Comparison of ENCODE assay signal across 1 cellular context in the genomic region with DNA sequence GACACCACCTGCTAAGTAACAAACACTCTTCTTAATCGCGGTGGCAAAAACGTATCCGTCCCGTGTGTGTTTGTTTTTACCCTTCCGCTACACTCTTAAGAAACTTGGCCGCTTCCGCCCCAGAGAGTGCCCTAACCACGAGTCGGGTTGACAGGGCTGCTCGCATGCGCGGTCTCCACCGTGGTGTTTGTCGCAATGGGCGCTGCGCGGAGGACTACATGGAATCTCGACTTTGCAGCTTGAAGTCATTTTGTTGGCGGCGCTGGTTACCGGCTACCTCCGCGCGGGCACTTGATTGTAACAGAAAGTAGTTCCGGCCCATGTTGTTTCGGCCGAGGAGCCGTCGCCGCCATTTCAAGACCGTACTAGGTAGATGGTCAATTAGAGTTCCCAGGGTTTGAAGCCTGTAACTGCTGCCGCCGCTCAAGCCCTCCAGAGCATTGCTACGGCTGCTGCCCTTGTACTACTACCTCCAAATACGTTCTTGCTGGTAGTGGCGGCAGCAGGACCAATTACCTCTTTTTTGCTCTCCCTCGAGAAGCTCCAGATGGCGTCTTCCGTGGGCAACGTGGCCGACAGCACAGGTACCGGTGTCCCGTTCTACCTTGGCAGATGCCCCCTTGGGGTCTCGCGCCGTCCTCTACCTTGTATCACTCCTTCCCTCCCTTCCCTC.
TF ChIP-seq lines count a peak whose summit lies in the region.

TSS of gene OGT (plus strand) at position 352 of the 673 bp plus-strand sequence. CDS start at position 548, 196 bp downstream.

TF ChIP-seq in HepG2, 621 proteins besides CTCF, POLR2A, EP300 and RAD21 (continued from another document and continues in another):
- TF ChIP-seq, protein P1, sequence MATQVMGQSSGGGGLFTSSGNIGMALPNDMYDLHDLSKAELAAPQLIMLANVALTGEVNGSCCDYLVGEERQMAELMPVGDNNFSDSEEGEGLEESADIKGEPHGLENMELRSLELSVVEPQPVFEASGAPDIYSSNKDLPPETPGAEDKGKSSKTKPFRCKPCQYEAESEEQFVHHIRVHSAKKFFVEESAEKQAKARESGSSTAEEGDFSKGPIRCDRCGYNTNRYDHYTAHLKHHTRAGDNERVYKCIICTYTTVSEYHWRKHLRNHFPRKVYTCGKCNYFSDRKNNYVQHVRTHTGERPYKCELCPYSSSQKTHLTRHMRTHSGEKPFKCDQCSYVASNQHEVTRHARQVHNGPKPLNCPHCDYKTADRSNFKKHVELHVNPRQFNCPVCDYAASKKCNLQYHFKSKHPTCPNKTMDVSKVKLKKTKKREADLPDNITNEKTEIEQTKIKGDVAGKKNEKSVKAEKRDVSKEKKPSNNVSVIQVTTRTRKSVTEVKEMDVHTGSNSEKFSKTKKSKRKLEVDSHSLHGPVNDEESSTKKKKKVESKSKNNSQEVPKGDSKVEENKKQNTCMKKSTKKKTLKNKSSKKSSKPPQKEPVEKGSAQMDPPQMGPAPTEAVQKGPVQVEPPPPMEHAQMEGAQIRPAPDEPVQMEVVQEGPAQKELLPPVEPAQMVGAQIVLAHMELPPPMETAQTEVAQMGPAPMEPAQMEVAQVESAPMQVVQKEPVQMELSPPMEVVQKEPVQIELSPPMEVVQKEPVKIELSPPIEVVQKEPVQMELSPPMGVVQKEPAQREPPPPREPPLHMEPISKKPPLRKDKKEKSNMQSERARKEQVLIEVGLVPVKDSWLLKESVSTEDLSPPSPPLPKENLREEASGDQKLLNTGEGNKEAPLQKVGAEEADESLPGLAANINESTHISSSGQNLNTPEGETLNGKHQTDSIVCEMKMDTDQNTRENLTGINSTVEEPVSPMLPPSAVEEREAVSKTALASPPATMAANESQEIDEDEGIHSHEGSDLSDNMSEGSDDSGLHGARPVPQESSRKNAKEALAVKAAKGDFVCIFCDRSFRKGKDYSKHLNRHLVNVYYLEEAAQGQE (IDR thresholded peaks at IDR 0.05; ENCODE audit: borderline replicate concordance in 1 of 2, low read depth in 1 of 2, low read length in 2 of 2): peak in 1 of 2 experiments; percentile 70; a peak in 1 of 4 replicates
- TF ChIP-seq ZNF17 (CRISPR knock-in tag; IDR thresholded peaks at IDR 0.05): no peak
- TF ChIP-seq, protein P2, sequence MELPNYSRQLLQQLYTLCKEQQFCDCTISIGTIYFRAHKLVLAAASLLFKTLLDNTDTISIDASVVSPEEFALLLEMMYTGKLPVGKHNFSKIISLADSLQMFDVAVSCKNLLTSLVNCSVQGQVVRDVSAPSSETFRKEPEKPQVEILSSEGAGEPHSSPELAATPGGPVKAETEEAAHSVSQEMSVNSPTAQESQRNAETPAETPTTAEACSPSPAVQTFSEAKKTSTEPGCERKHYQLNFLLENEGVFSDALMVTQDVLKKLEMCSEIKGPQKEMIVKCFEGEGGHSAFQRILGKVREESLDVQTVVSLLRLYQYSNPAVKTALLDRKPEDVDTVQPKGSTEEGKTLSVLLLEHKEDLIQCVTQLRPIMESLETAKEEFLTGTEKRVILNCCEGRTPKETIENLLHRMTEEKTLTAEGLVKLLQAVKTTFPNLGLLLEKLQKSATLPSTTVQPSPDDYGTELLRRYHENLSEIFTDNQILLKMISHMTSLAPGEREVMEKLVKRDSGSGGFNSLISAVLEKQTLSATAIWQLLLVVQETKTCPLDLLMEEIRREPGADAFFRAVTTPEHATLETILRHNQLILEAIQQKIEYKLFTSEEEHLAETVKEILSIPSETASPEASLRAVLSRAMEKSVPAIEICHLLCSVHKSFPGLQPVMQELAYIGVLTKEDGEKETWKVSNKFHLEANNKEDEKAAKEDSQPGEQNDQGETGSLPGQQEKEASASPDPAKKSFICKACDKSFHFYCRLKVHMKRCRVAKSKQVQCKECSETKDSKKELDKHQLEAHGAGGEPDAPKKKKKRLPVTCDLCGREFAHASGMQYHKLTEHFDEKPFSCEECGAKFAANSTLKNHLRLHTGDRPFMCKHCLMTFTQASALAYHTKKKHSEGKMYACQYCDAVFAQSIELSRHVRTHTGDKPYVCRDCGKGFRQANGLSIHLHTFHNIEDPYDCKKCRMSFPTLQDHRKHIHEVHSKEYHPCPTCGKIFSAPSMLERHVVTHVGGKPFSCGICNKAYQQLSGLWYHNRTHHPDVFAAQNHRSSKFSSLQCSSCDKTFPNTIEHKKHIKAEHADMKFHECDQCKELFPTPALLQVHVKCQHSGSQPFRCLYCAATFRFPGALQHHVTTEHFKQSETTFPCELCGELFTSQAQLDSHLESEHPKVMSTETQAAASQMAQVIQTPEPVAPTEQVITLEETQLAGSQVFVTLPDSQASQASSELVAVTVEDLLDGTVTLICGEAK (IDR thresholded peaks at IDR 0.05): no peak
- TF ChIP-seq, protein P2 (CRISPR knock-in tag; IDR thresholded peaks at IDR 0.05): peak; percentile 68
- TF ChIP-seq NR2C2 (CRISPR knock-in tag; IDR thresholded peaks at IDR 0.05; ENCODE audit: borderline replicate concordance): peak; percentile 27; the same call in 1 of the 2 replicates
- TF ChIP-seq FOXM1 (CRISPR knock-in tag; IDR thresholded peaks at IDR 0.05): no peak
- no peak for TF ChIP-seq ZNF251 (CRISPR knock-in tag; IDR thresholded peaks at IDR 0.05)
- TF ChIP-seq, protein P3, sequence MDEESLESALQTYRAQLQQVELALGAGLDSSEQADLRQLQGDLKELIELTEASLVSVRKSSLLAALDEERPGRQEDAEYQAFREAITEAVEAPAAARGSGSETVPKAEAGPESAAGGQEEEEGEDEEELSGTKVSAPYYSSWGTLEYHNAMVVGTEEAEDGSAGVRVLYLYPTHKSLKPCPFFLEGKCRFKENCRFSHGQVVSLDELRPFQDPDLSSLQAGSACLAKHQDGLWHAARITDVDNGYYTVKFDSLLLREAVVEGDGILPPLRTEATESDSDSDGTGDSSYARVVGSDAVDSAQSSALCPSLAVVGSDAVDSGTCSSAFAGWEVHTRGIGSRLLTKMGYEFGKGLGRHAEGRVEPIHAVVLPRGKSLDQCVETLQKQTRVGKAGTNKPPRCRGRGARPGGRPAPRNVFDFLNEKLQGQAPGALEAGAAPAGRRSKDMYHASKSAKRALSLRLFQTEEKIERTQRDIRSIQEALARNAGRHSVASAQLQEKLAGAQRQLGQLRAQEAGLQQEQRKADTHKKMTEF (CRISPR knock-in tag; IDR thresholded peaks at IDR 0.05): peak; percentile 96
- no peak for TF ChIP-seq SNAPC5 (CRISPR knock-in tag; IDR thresholded peaks at IDR 0.05; ENCODE audit: borderline replicate concordance)
- no peak for TF ChIP-seq ZNF558 (CRISPR knock-in tag; IDR thresholded peaks at IDR 0.05; ENCODE audit: borderline replicate concordance)
- no peak for TF ChIP-seq SAFB2 (CRISPR knock-in tag; IDR thresholded peaks at IDR 0.05; ENCODE audit: borderline replicate concordance, low read depth)
- TF ChIP-seq KDM3A (CRISPR knock-in tag; IDR thresholded peaks at IDR 0.05; ENCODE audit: low read depth): 0 out of 2 replicates have a peak, but pooled peaks have one; percentile 51
- TF ChIP-seq ZNF460 (CRISPR knock-in tag; IDR thresholded peaks at IDR 0.05; ENCODE audit: borderline replicate concordance): no peak
- peak; percentile 99 for TF ChIP-seq PCBP1 (IDR thresholded peaks at IDR 0.05; ENCODE audit: borderline replicate concordance, low read depth, low read length)
- no peak for TF ChIP-seq ZSCAN29 (CRISPR knock-in tag; conservative IDR thresholded peaks at IDR 0.05)
- TF ChIP-seq MED13 (CRISPR knock-in tag; IDR thresholded peaks at IDR 0.05): peak; percentile 60; the same call in 1 of the 2 replicates
- peak; percentile 51; the same call in 1 of the 2 replicates for TF ChIP-seq FOXJ3 (CRISPR knock-in tag; IDR thresholded peaks at IDR 0.05; ENCODE audit: borderline replicate concordance)
- TF ChIP-seq SNAI1 (CRISPR knock-in tag; IDR thresholded peaks at IDR 0.05; ENCODE audit: borderline replicate concordance): no peak
- no peak for TF ChIP-seq TAF15 (IDR thresholded peaks at IDR 0.05; ENCODE audit: low read depth, low read length, poor library complexity, severe bottlenecking)
- no peak for TF ChIP-seq ZNF441 (CRISPR knock-in tag; IDR thresholded peaks at IDR 0.05; ENCODE audit: borderline replicate concordance)
- no peak for TF ChIP-seq ZNF547 (CRISPR knock-in tag; IDR thresholded peaks at IDR 0.05)
- peak; percentile 79; the same call in 1 of the 2 replicates for TF ChIP-seq TAF1 (CRISPR knock-in tag; IDR thresholded peaks at IDR 0.05)
- peak; percentile 46; the same call in 1 of the 2 replicates for TF ChIP-seq ZSCAN21 (CRISPR knock-in tag; IDR thresholded peaks at IDR 0.05; ENCODE audit: borderline replicate concordance)
- peak; percentile 76; the same call in 1 of the 2 replicates for TF ChIP-seq NKX3-1 (CRISPR knock-in tag; IDR thresholded peaks at IDR 0.05)
- TF ChIP-seq IKZF1 (IDR thresholded peaks at IDR 0.05): no peak
- peak; percentile 92 for TF ChIP-seq YEATS4 (CRISPR knock-in tag; IDR thresholded peaks at IDR 0.05; ENCODE audit: borderline replicate concordance)
- TF ChIP-seq, protein P4, sequence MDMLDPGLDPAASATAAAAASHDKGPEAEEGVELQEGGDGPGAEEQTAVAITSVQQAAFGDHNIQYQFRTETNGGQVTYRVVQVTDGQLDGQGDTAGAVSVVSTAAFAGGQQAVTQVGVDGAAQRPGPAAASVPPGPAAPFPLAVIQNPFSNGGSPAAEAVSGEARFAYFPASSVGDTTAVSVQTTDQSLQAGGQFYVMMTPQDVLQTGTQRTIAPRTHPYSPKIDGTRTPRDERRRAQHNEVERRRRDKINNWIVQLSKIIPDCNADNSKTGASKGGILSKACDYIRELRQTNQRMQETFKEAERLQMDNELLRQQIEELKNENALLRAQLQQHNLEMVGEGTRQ (IDR thresholded peaks at IDR 0.05; ENCODE audit: low read depth, low read length): no peak
- TF ChIP-seq, protein P4 (CRISPR knock-in tag; IDR thresholded peaks at IDR 0.05; ENCODE audit: borderline replicate concordance): no peak
- no peak for TF ChIP-seq SMARCE1 (IDR thresholded peaks at IDR 0.05; ENCODE audit: borderline replicate concordance)
- TF ChIP-seq ZNF264 (CRISPR knock-in tag; IDR thresholded peaks at IDR 0.05): peak; percentile 64; the same call in 1 of the 2 replicates
- TF ChIP-seq SALL2 (CRISPR knock-in tag; IDR thresholded peaks at IDR 0.05): no peak
- TF ChIP-seq HMGA1 (CRISPR knock-in tag; conservative IDR thresholded peaks at IDR 0.05): no peak
- TF ChIP-seq ZNF44 (CRISPR knock-in tag; IDR thresholded peaks at IDR 0.05): no peak
- TF ChIP-seq ZNF333 (CRISPR knock-in tag; IDR thresholded peaks at IDR 0.05; ENCODE audit: borderline replicate concordance): no peak
- TF ChIP-seq NCOA1 (CRISPR knock-in tag; IDR thresholded peaks at IDR 0.05): no peak
- peak; percentile 86 for TF ChIP-seq DRAP1 (CRISPR knock-in tag; IDR thresholded peaks at IDR 0.05)
- TF ChIP-seq ZNF556 (CRISPR knock-in tag; IDR thresholded peaks at IDR 0.05; ENCODE audit: borderline replicate concordance): peak; percentile 51; the same call in 1 of the 2 replicates
- no peak for TF ChIP-seq CENPX (CRISPR knock-in tag; IDR thresholded peaks at IDR 0.05)
- no peak for TF ChIP-seq ZNF737 (CRISPR knock-in tag; IDR thresholded peaks at IDR 0.05; ENCODE audit: borderline replicate concordance)
- TF ChIP-seq SAP130 (CRISPR knock-in tag; IDR thresholded peaks at IDR 0.05; ENCODE audit: low read depth): peak; percentile 95
- TF ChIP-seq ZNF878 (CRISPR knock-in tag; IDR thresholded peaks at IDR 0.05): peak; percentile 35; the same call in 1 of the 2 replicates
- no peak for TF ChIP-seq ZNF724P (CRISPR knock-in tag; IDR thresholded peaks at IDR 0.05; ENCODE audit: borderline replicate concordance)
- no peak for TF ChIP-seq NR3C1 (CRISPR knock-in tag; IDR thresholded peaks at IDR 0.05)
- TF ChIP-seq, protein P5, sequence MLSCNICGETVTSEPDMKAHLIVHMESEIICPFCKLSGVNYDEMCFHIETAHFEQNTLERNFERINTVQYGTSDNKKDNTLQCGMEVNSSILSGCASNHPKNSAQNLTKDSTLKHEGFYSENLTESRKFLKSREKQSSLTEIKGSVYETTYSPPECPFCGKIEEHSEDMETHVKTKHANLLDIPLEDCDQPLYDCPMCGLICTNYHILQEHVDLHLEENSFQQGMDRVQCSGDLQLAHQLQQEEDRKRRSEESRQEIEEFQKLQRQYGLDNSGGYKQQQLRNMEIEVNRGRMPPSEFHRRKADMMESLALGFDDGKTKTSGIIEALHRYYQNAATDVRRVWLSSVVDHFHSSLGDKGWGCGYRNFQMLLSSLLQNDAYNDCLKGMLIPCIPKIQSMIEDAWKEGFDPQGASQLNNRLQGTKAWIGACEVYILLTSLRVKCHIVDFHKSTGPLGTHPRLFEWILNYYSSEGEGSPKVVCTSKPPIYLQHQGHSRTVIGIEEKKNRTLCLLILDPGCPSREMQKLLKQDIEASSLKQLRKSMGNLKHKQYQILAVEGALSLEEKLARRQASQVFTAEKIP (CRISPR knock-in tag; IDR thresholded peaks at IDR 0.05; ENCODE audit: borderline replicate concordance): no peak
